19 cellular contexts compared by ENCODE assay signal in genomic region chr6:74510878-74511277, GRCh38.
DNase-seq lines count a peak whose midpoint lies in the region; ATAC-seq and TF ChIP-seq lines count a peak whose summit lies in the region.
"Had no signal": no experiment of that assay in that cellular context is flagged by ENCODE, and none has a peak within 500 bp of the region (broad histone marks: within the 10 kb centered on the region; RNA-seq: fewer than 3 reads in every experiment).

No MANE protein-coding gene starts in this region.

- H3K27ac Mint-ChIP-seq in osteocyte (ENCODE audit: unreplicated experiment): no peak overlapping the region
- H3K27ac Mint-ChIP-seq: CD14-positive monocyte had no signal

- ATAC-seq in foreskin keratinocyte: peak; percentile 71
- ATAC-seq in left ventricle myocardium superior: no peak
- ATAC-seq: HepG2, SK-N-SH treated with all-trans-retinoic acid at 6 μM for 48 hours had no signal

- H3K27me3 ChIP-seq in foreskin keratinocyte: no peaks in the 10 kb centered on the region

- no peaks in the 10 kb centered on the region for H3K4me1 ChIP-seq in foreskin keratinocyte

- H3K36me3 Mint-ChIP-seq in osteocyte (ENCODE audit: unreplicated experiment): peaks cover 6% of the 10 kb centered on the region
- H3K36me3 Mint-ChIP-seq: CD14-positive monocyte had no signal

- H3K4me3 ChIP-seq in choroid plexus epithelial cell (ENCODE audit: low read depth, low read length): no peak overlapping the region

- TF ChIP-seq CTCF in choroid plexus epithelial cell (conservative IDR thresholded peaks at IDR 0.05; ENCODE audit: low read depth, low read length) (no peak), foreskin keratinocyte (conservative IDR thresholded peaks at IDR 0.05) (no peak), osteocyte (IDR thresholded peaks at IDR 0.05) (no peak)

- peaks cover 1% of the 10 kb centered on the region for H3K4me1 Mint-ChIP-seq in osteocyte (ENCODE audit: unreplicated experiment)
- H3K4me1 Mint-ChIP-seq: CD14-positive monocyte had no signal

- H3K27me3 Mint-ChIP-seq in osteocyte (ENCODE audit: unreplicated experiment): no peaks in the 10 kb centered on the region

- H3K9me3 Mint-ChIP-seq in osteocyte (ENCODE audit: unreplicated experiment): peaks cover 48% of the 10 kb centered on the region

- no peak overlapping the region for H3K4me3 Mint-ChIP-seq in osteocyte (ENCODE audit: unreplicated experiment)
- H3K4me3 Mint-ChIP-seq: CD14-positive monocyte had no signal

- H3K27ac ChIP-seq in foreskin keratinocyte: no peak overlapping the region

- DNase-seq in EL (peak; percentile 50), LHCN-M2 (ENCODE audit: low read depth) (peak; percentile 55), choroid plexus epithelial cell (ENCODE audit: low read depth) (peak; percentile 52), foreskin keratinocyte (peak; percentile 20 to 52), DMS79 (lab: John Stamatoyannopoulos, UW) (no peak), left ventricle myocardium superior (no peak), osteocyte (ENCODE audit: extremely low spot score, unreplicated experiment) (no peak), NCI-H2171 (lab: John Stamatoyannopoulos, UW) (no peak)
- DNase-seq: AML-193, COR-L47, DMS153, NCI-H1105 treated with DMSO at 0.1 percent for 48 hours, NCI-H187, NCI-H345, NCI-H526 treated with DMSO at 0.1 percent for 48 hours, SHP77 treated with DMSO at 0.1 percent for 48 hours had no signal

- intact Hi-C loops in left ventricle myocardium superior (cut with micrococcal nuclease): no loop called here

Comparison
In these comparisons a context has a peak if more than half of its experiments do, and no peak if none do; other contexts are left out.
1. DNase-seq: peak in EL (single experiment), LHCN-M2 (single experiment), choroid plexus epithelial cell (single experiment) and foreskin keratinocyte (2 of 2); none in DMS79 (single experiment), left ventricle myocardium superior (single experiment), osteocyte (single experiment) and NCI-H2171 (single experiment).